Comparison of ENCODE assay signal across 8 cellular contexts in the genomic region with DNA sequence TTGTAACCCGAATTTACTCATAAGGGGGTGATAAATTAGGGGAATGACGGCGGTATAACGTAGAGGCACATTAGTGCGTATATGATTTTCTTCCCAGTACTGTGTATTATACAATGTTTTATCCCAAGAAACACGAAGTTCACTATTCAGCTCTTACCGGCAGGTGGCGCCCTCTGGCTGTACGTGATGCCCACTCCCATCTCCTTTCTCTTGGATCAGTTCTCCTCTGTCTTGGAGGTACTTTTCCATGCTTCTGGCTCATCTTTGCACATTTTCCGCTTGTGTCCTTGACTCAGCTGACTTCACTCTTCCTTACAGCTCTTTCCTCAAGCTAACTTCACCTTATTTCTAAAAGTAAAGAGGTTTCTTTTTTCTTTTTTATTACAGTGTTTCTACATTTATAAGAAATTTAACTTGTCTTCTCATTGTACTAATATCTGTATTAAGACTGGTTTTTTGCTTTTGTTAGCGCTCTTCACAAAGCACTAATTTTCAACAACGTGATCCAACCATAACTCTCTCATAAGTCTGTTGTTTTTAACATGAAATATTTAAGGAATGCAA. TPM values are rescaled to one million over a fixed set of nuclear protein-coding genes. Genes with fewer than 3 reads are reported as not detected.
DNase-seq lines count a peak whose midpoint lies in the region; ATAC-seq and TF ChIP-seq lines count a peak whose summit lies in the region.

No MANE protein-coding gene starts in this region.

- intact Hi-C loops in Panc1 (cut with micrococcal nuclease; ENCODE audit: unreplicated experiment), result loop anchor here (5.0 kb wide), 1 partner anchor 208 kb away; no protein-coding TSS in a partner anchor

- in situ Hi-C loops in Panc1 (cut with HindIII; ENCODE audit: low pct_unique_long_range_greater_than_20kb, low sequenced_read_pairs), result no loop called here

- H3K9me3 ChIP-seq in Panc1 (ENCODE audit: control insufficient read depth, insufficient read depth, low read depth, low read length) (no peaks in the 10 kb centered on the region), neutrophil (no peaks in the 10 kb centered on the region)

- no peaks in the 10 kb centered on the region for H3K4me1 Mint-ChIP-seq in activated T-cell treated with anti-CD3 and anti-CD28 coated beads, Interleukin-2, amount 50 U/mL, for 72 hours (ENCODE audit: low read depth)

- no peak overlapping the region for H3K4me2 ChIP-seq in KMS-11

- H3K27me3 ChIP-seq in KMS-11 (ENCODE audit: insufficient read depth, low read depth) (no peaks in the 10 kb centered on the region), Panc1 (ENCODE audit: control insufficient read depth, insufficient read depth, low read length) (no peaks in the 10 kb centered on the region; the same call in none of the 2 replicates), neutrophil (peaks cover 4% of the 10 kb centered on the region)

- H3K27ac Mint-ChIP-seq in activated T-cell treated with anti-CD3 and anti-CD28 coated beads, Interleukin-2, amount 50 U/mL, for 72 hours, result no peak overlapping the region

- ATAC-seq in Panc1, result peak; percentile 99
- ATAC-seq in activated T-cell treated with anti-CD3 and anti-CD28 coated beads, Interleukin-2, amount 50 U/mL, for 72 hours (replicated peaks in 1 of 2), result peak; percentile 56 to 67
- ATAC-seq in GM21360 (IDR thresholded peaks at IDR 0.05; ENCODE audit: unreplicated experiment), result no peak

- H3K36me3 ChIP-seq in KMS-11 (ENCODE audit: insufficient read depth) (no peaks in the 10 kb centered on the region), Panc1 (ENCODE audit: control insufficient read depth, insufficient read depth, low read length) (no peaks in the 10 kb centered on the region), neutrophil (no peaks in the 10 kb centered on the region)

- no peak overlapping the region for H3K4me3 Mint-ChIP-seq in activated T-cell treated with anti-CD3 and anti-CD28 coated beads, Interleukin-2, amount 50 U/mL, for 72 hours

- peaks cover 9% of the 10 kb centered on the region for H3K27me3 Mint-ChIP-seq in activated T-cell treated with anti-CD3 and anti-CD28 coated beads, Interleukin-2, amount 50 U/mL, for 72 hours (ENCODE audit: low read depth)

- CTCF ChIA-PET in Panc1 (lab: Charles Lee), result interaction anchor here (1.1 kb wide), 1 partner anchor 20 kb away, joined by 12 read pairs; no protein-coding TSS in a partner anchor

- no peak overlapping the region for H3K27ac ChIP-seq in KMS-11
- H3K27ac ChIP-seq in Panc1 (ENCODE audit: low read length), result no peak overlapping the region
- no peak overlapping the region for H3K27ac ChIP-seq in neutrophil

- no TSS peak for BruUV-seq in Panc1 (replicated peaks; lab: Mats Ljungman, UMichigan)

- peaks cover 0 to 2% of the 10 kb centered on the region in 2 donors for H3K36me3 Mint-ChIP-seq in activated T-cell treated with anti-CD3 and anti-CD28 coated beads, Interleukin-2, amount 50 U/mL, for 72 hours (ENCODE audit: insufficient read depth in 2 of 2)

- H3K4me1 ChIP-seq in KMS-11 (ENCODE audit: low read depth, poor library complexity, severe bottlenecking), result no peaks in the 10 kb centered on the region
- H3K4me1 ChIP-seq in Panc1 (ENCODE audit: control insufficient read depth, insufficient read depth, low read length), result peaks cover 3% of the 10 kb centered on the region; the same call in 1 of the 2 replicates
- H3K4me1 ChIP-seq in neutrophil (ENCODE audit: control insufficient read depth in 1 of 2, insufficient read depth in 1 of 2, low read depth in 1 of 2, low read length in 1 of 2), result peaks cover 9 to 13% of the 10 kb centered on the region in 2 experiments

- no peak overlapping the region for H2AFZ ChIP-seq in KMS-11 (ENCODE audit: low read depth)

- peaks cover 0 to 2% of the 10 kb centered on the region in 2 donors for H3K9me3 Mint-ChIP-seq in activated T-cell treated with anti-CD3 and anti-CD28 coated beads, Interleukin-2, amount 50 U/mL, for 72 hours

- DNase-seq in Daoy (ENCODE audit: low read depth) (peak; percentile 86), Panc1 (ENCODE audit: low read depth, low spot score) (peak; percentile 55), fibroblast of peridontal ligament (ENCODE audit: extremely low read depth) (peak; percentile 40), superior temporal gyrus (ENCODE audit: extremely low spot score) (peak; percentile 91)
- peak; percentile 76 to 80 for DNase-seq in activated T-cell treated with anti-CD3 and anti-CD28 coated beads, Interleukin-2, amount 50 U/mL, for 72 hours

- no peaks in the 10 kb centered on the region for H4K20me1 ChIP-seq in KMS-11 (ENCODE audit: insufficient read depth)

- peak; percentile 99 for TF ChIP-seq CTCF in KMS-11 (conservative IDR thresholded peaks at IDR 0.05; ENCODE audit: low read depth, low read length)
- TF ChIP-seq CTCF in Panc1 (IDR thresholded peaks at IDR 0.05), result peak; percentile 94
- peak; percentile 71 for TF ChIP-seq CTCF in neutrophil (IDR thresholded peaks at IDR 0.05)

- POLR2A ChIA-PET in Panc1 (lab: Charles Lee), result no interaction called here

- no peak overlapping the region for H3K9ac ChIP-seq in KMS-11

- H3K4me3 ChIP-seq in KMS-11 (IDR thresholded peaks at IDR 0.05; ENCODE audit: insufficient read depth, low read depth, low read length), result no peak overlapping the region
- no peak overlapping the region for H3K4me3 ChIP-seq in Panc1 (ENCODE audit: low read depth in 2 of 2, low read length in 2 of 2)
- H3K4me3 ChIP-seq in neutrophil (ENCODE audit: low read depth in 1 of 2, low read length in 1 of 2), result no peak overlapping the region

- H3K79me2 ChIP-seq in KMS-11 (ENCODE audit: insufficient read depth, low read depth), result no peaks in the 10 kb centered on the region

RNA-seq across cellular contexts. Expression of gene TMEM176B, which starts 21.3 kb away (rescaled TPM):
- total RNA-seq in Daoy (2014; rRNA removed; shearing (Covaris generic)), result 3.3 TPM in 1 of 2 replicates, not detected in the other
- total RNA-seq in Panc1 (2021; ENCODE audit: unreplicated experiment), result 0.31 TPM
- not detected for polyA plus RNA-seq in Panc1 (2012; ENCODE audit: insufficient read length)
- not detected for total RNA-seq in activated T-cell treated with anti-CD3 and anti-CD28 coated beads, Interleukin-2, amount 50 U/mL, for 72 hours

RNA-seq across cellular contexts. Expression of gene TMEM176A, which starts 21.7 kb away (rescaled TPM):
- total RNA-seq in Daoy (2014; rRNA removed; shearing (Covaris generic)), result 0.33 and 2.6 TPM in 2 replicates
- 0.39 TPM for total RNA-seq in Panc1 (2021; ENCODE audit: unreplicated experiment)
- polyA plus RNA-seq in Panc1 (2012; ENCODE audit: insufficient read length), result not detected
- total RNA-seq in activated T-cell treated with anti-CD3 and anti-CD28 coated beads, Interleukin-2, amount 50 U/mL, for 72 hours, result under 1 TPM; 0.24 to 0.30 TPM

RNA-seq across cellular contexts. Expression of gene GIMAP5, which starts 41.6 kb away (rescaled TPM):
- total RNA-seq in Daoy (2014; rRNA removed; shearing (Covaris generic)), result 0.24 and 2.7 TPM in 2 replicates
- total RNA-seq in Panc1 (2021; ENCODE audit: unreplicated experiment), result 0.51 TPM
- polyA plus RNA-seq in Panc1 (2012; ENCODE audit: insufficient read length), result not detected
- 10 to 100 TPM; 43.5 to 50.5 TPM for total RNA-seq in activated T-cell treated with anti-CD3 and anti-CD28 coated beads, Interleukin-2, amount 50 U/mL, for 72 hours

Comparison
In these comparisons a context has a peak if more than half of its experiments do, and no peak if none do; other contexts are left out.
1. DNase-seq: peak in every context shown above with its lines; median percentile 91 in superior temporal gyrus; 86 in Daoy; 78 in activated T-cell treated with anti-CD3 and anti-CD28 coated beads, Interleukin-2, amount 50 U/mL, for 72 hours; 55 in Panc1; 40 in fibroblast of peridontal ligament.
2. RNA of gene GIMAP5, which starts 41.6 kb away (total RNA-seq): 43.5 to 50.5 TPM in activated T-cell treated with anti-CD3 and anti-CD28 coated beads, Interleukin-2, amount 50 U/mL, for 72 hours; 0.24 to 2.7 TPM in Daoy and 0.51 TPM in Panc1 (single experiment); every median in the first group is over 10 times any median in the second.
3. Peak in every context shown above with its lines, with median percentiles within 50 percentile points of each other: CTCF ChIP-seq.